ENCODE assay signal across 8 cellular contexts in genomic region chr7:129950191-129950940, GRCh38. TPM values are rescaled to one million over a fixed set of nuclear protein-coding genes. Genes with fewer than 3 reads are reported as not detected.
DNase-seq lines count a peak whose midpoint lies in the region; ATAC-seq, FAIRE-seq and TF ChIP-seq lines count a peak whose summit lies in the region.

No MANE protein-coding gene starts in this region.

- no peak overlapping the region for H3K4me3 Mint-ChIP-seq in stimulated activated naive CD8-positive, alpha-beta T cell treated with anti-CD3 and anti-CD28 coated beads, Interleukin-15, amount 100 ng/mL, for 72 hours

- H2AK5ac ChIP-seq in H1 (ENCODE audit: low read depth, low read length) = no peak overlapping the region

- H2BK15ac ChIP-seq in H1 (ENCODE audit: low read length) = no peak overlapping the region

- peaks cover 21% of the 10 kb centered on the region for H3K4me1 Mint-ChIP-seq in stimulated activated naive CD8-positive, alpha-beta T cell treated with anti-CD3 and anti-CD28 coated beads, Interleukin-15, amount 100 ng/mL, for 72 hours

- H3K4ac ChIP-seq in H1 (replicated peaks; ENCODE audit: insufficient read length, low read depth, low read length) = peak overlapping the region; percentile 46

- H3K4me1 ChIP-seq in cardiac muscle cell (ENCODE audit: low read depth) (peaks cover 5% of the 10 kb centered on the region), Karpas-422 (ENCODE audit: low read length) (peaks cover 40% of the 10 kb centered on the region), H1 (replicated peaks in 1 of 4; ENCODE audit: control insufficient read depth in 3 of 4, insufficient read depth in 4 of 4, low read length in 3 of 4) (peaks cover 0 to 7% (median 4%) of the 10 kb centered on the region in 4 experiments; a peak in 4 of 7 replicates), ovary (ENCODE audit: insufficient read depth) (peaks cover 7% of the 10 kb centered on the region)

- H2AFZ ChIP-seq in Karpas-422 (ENCODE audit: low read length) (no peak overlapping the region), H1 (ENCODE audit: low read length) (no peak overlapping the region)

- peak overlapping the region; percentile 82 for H2BK120ac ChIP-seq in H1 (replicated peaks; ENCODE audit: low read depth, low read length)

- no peak overlapping the region; the same call in 1 of the 2 replicates for H2BK20ac ChIP-seq in H1 (ENCODE audit: low read length)

- peaks cover 16% of the 10 kb centered on the region for H3K23me2 ChIP-seq in H1 (ENCODE audit: low read depth, low read length)

- H3K9ac ChIP-seq in Karpas-422 (ENCODE audit: low read length) (peak overlapping the region; percentile 87), H1 (replicated peaks in 1 of 4; ENCODE audit: extremely low read depth in 1 of 4, low read depth in 3 of 4, low read length in 3 of 4) (peak overlapping the region; percentile 72 to 94 (median 74); a peak in 6 of 7 replicates)

- no peaks in the 10 kb centered on the region for H4K20me1 ChIP-seq in Karpas-422 (ENCODE audit: insufficient read depth, low read depth, low read length)
- peaks cover 3 to 4% of the 10 kb centered on the region in 2 experiments for H4K20me1 ChIP-seq in H1 (replicated peaks in 1 of 2; ENCODE audit: control insufficient read depth in 1 of 2, insufficient read depth in 2 of 2, low read length in 2 of 2)

- no peak for TF ChIP-seq CTCF in cardiac muscle cell (IDR thresholded peaks at IDR 0.05; ENCODE audit: low read depth, low read length)
- TF ChIP-seq CTCF in H1 (IDR thresholded peaks at IDR 0.05; ENCODE audit: control extremely low read depth in 1 of 3, insufficient read depth in 1 of 3, low read depth in 1 of 3, low read length in 3 of 3) = no peak
- TF ChIP-seq CTCF in ovary (IDR thresholded peaks at IDR 0.05) = no peak

- H3K56ac ChIP-seq in H1 (replicated peaks; ENCODE audit: insufficient read length, low read depth, low read length) = peak overlapping the region; percentile 43

- FAIRE-seq in H1 (lab: Jason Lieb, UNC) = no peak

- H3K27me3 ChIP-seq in cardiac muscle cell = no peaks in the 10 kb centered on the region
- no peaks in the 10 kb centered on the region for H3K27me3 ChIP-seq in Karpas-422 (ENCODE audit: low read length)
- no peaks in the 10 kb centered on the region for H3K27me3 ChIP-seq in H1 (replicated peaks in 1 of 4; ENCODE audit: control insufficient read depth in 3 of 4, extremely low read depth in 1 of 4, insufficient read depth in 3 of 4, low read length in 3 of 4)
- H3K27me3 ChIP-seq in ovary = no peaks in the 10 kb centered on the region

- H3K4me3 ChIP-seq in cardiac muscle cell (peak overlapping the region; percentile 84), Karpas-422 (ENCODE audit: low read length) (peak overlapping the region; percentile 92), H1 (ENCODE audit: extremely low read depth in 1 of 4, insufficient read depth in 2 of 4, low read depth in 3 of 4, low read length in 4 of 4) (peak overlapping the region; percentile 70 to 94 (median 83)), ovary (peak overlapping the region; percentile 79)

- WGBS in H1 (ENCODE audit: extremely low coverage in 1 of 2, insufficient coverage in 1 of 2, insufficient read length in 1 of 2, insufficient replicate concordance in 2 of 2, low coverage in 1 of 2, low lambda C conversion rate in 2 of 2, missing lambda C conversion rate in 1 of 2), 2 experiments = 5% methylated on average over 9 of the region's 9 CpGs; no CpG with 5 or more reads in 1 of the 2 experiments
- WGBS in ovary, 3 donors = 4 to 7% (median 4%) methylated on average over 9 of the region's 9 CpGs

- H3K79me1 ChIP-seq in H1 (ENCODE audit: low read depth, low read length) = peaks cover 5% of the 10 kb centered on the region

- peak overlapping the region; percentile 20 for H3K18ac ChIP-seq in H1 (ENCODE audit: extremely low read depth, low read length)

- H3K4me2 ChIP-seq in Karpas-422 (ENCODE audit: low read depth, low read length, poor library complexity, severe bottlenecking) = peak overlapping the region; percentile 88
- H3K4me2 ChIP-seq in H1 (ENCODE audit: insufficient read depth in 1 of 2, low read depth in 2 of 2, low read length in 2 of 2) = peak overlapping the region; percentile 93 to 96

- no peak overlapping the region for H4K8ac ChIP-seq in H1 (ENCODE audit: extremely low read depth, insufficient read depth, low read length)

- TF ChIP-seq POLR2A in H1 (IDR thresholded peaks at IDR 0.05; ENCODE audit: control extremely low read depth in 1 of 2, low read depth in 2 of 2, low read length in 2 of 2) (no peak), ovary (IDR thresholded peaks at IDR 0.05) (no peak)

- H3K9me3 ChIP-seq in cardiac muscle cell (ENCODE audit: low read depth) (no peaks in the 10 kb centered on the region), Karpas-422 (ENCODE audit: low read length) (no peaks in the 10 kb centered on the region), H1 (ENCODE audit: insufficient read depth in 2 of 2, low read depth in 1 of 2, low read length in 1 of 2) (no peaks in the 10 kb centered on the region), ovary (no peaks in the 10 kb centered on the region)

- H4K5ac ChIP-seq in H1 (ENCODE audit: insufficient read length, low read depth, low read length) = peak overlapping the region; percentile 79

- peak overlapping the region; percentile 94; the same call in 1 of the 2 replicates for H2BK12ac ChIP-seq in H1 (ENCODE audit: low read depth, low read length)

- no peaks in the 10 kb centered on the region for H3K27me3 Mint-ChIP-seq in stimulated activated naive CD8-positive, alpha-beta T cell treated with anti-CD3 and anti-CD28 coated beads, Interleukin-15, amount 100 ng/mL, for 72 hours

- no peak for TF ChIP-seq EP300 in H1 (IDR thresholded peaks at IDR 0.05; ENCODE audit: borderline replicate concordance in 1 of 2, low read depth in 2 of 2, low read length in 2 of 2)
- TF ChIP-seq EP300 in ovary (IDR thresholded peaks at IDR 0.05) = no peak

- H3K36me3 ChIP-seq in cardiac muscle cell (no peaks in the 10 kb centered on the region), Karpas-422 (ENCODE audit: insufficient read depth, low read length) (peaks cover 17% of the 10 kb centered on the region), H1 (ENCODE audit: control insufficient read depth in 2 of 4, insufficient read depth in 4 of 4, low read length in 3 of 4) (peaks cover 0 to 2% (median 0%) of the 10 kb centered on the region in 4 experiments; a peak in 1 of 8 replicates), ovary (no peaks in the 10 kb centered on the region)

- POLR2A ChIA-PET in H1 (lab: Charles Lee; ENCODE audit: partially characterized antibody) = interaction anchor here (0.9 to 1.8 kb wide), 7 partner anchors 10 to 169 kb away, joined by 3 to 7 read pairs (median 3); no protein-coding TSS in a partner anchor

- CTCF ChIA-PET in H1 (lab: Charles Lee; ENCODE audit: partially characterized antibody) = interaction anchor here (0.6 to 3.0 kb wide), 3 partner anchors 21 to 125 kb away, joined by 3 to 12 read pairs (median 5); no protein-coding TSS in a partner anchor

- H3K9me3 Mint-ChIP-seq in stimulated activated naive CD8-positive, alpha-beta T cell treated with anti-CD3 and anti-CD28 coated beads, Interleukin-15, amount 100 ng/mL, for 72 hours = no peaks in the 10 kb centered on the region

- peak overlapping the region; percentile 99 for H2BK5ac ChIP-seq in H1 (ENCODE audit: low read depth, low read length)

- no peak overlapping the region for H3K27ac Mint-ChIP-seq in stimulated activated naive CD8-positive, alpha-beta T cell treated with anti-CD3 and anti-CD28 coated beads, Interleukin-15, amount 100 ng/mL, for 72 hours

- H3K27ac ChIP-seq in cardiac muscle cell (peak overlapping the region; percentile 94), Karpas-422 (ENCODE audit: low read length) (peak overlapping the region; percentile 89), H1 (ENCODE audit: low read depth, low read length) (peak overlapping the region; percentile 93), ovary (peak overlapping the region; percentile 51 to 89)

- H3K14ac ChIP-seq in H1 (ENCODE audit: insufficient read length) = no peak overlapping the region

- no peak overlapping the region for H3K23ac ChIP-seq in H1 (ENCODE audit: insufficient read length)

- no peak for TF ChIP-seq RAD21 in H1 (IDR thresholded peaks at IDR 0.05 in 1 of 2, conservative IDR thresholded peaks at IDR 0.05 in 1 of 2; ENCODE audit: low read depth in 2 of 2, low read length in 2 of 2)

- peak; percentile 13 to 41 for DNase-seq in cardiac muscle cell (ENCODE audit: low read depth in 1 of 2, low spot score in 1 of 2)
- no peak for DNase-seq in Right ventricle myocardium superior
- peak; percentile 43 for DNase-seq in Karpas-422
- DNase-seq in H1 (ENCODE audit: low read depth in 1 of 2, low spot score in 2 of 2) = no peak
- peak in 1 of 5 donors; percentile 24 for DNase-seq in ovary
- no peak for DNase-seq in stimulated activated naive CD8-positive, alpha-beta T cell treated with anti-CD3 and anti-CD28 coated beads, Interleukin-15, amount 100 ng/mL, for 72 hours
- no peak for DNase-seq in NCI-H1105 treated with DMSO at 0.1 percent for 48 hours (lab: John Stamatoyannopoulos, UW)
- DNase-seq in NK-92 treated with Interleukin-12 subunit alpha and Interleukin-12 subunit beta, amount 100 ng/mL, for 24 hours (lab: John Stamatoyannopoulos, UW) = no peak

- H3K9me2 ChIP-seq in Karpas-422 (replicated peaks; ENCODE audit: insufficient read depth, low read length) = no peaks in the 10 kb centered on the region

- peak overlapping the region; percentile 51 for H4K91ac ChIP-seq in H1 (replicated peaks; ENCODE audit: insufficient read length, low read length)

- H3K79me2 ChIP-seq in Karpas-422 (ENCODE audit: low read length) = peaks cover 69% of the 10 kb centered on the region
- H3K79me2 ChIP-seq in H1 (ENCODE audit: control insufficient read depth in 1 of 2, insufficient read depth in 2 of 2, low read length in 2 of 2) = peaks cover 24 to 68% of the 10 kb centered on the region in 2 experiments

- intact Hi-C loops in Right ventricle myocardium superior (cut with DNase I) = loop anchor here (5.0 kb wide), 1 partner anchor 123 kb away; no protein-coding TSS in a partner anchor
- intact Hi-C loops in ovary (cut with DNase I) = no loop called here

- ATAC-seq in Right ventricle myocardium superior (ENCODE audit: poor library complexity) = no peak
- no peak for ATAC-seq in stimulated activated naive CD8-positive, alpha-beta T cell treated with anti-CD3 and anti-CD28 coated beads, Interleukin-15, amount 100 ng/mL, for 72 hours

RNA-seq across cellular contexts. Expression of gene UBE2H, which starts 2.4 kb away (rescaled TPM):
- 172 and 409 TPM in 2 replicates for total RNA-seq in cardiac muscle cell
- polyA plus RNA-seq in cardiac muscle cell = 140 and 178 TPM in 2 replicates
- 96.8 TPM for total RNA-seq in Right ventricle myocardium superior
- total RNA-seq in Karpas-422 (2014; rRNA removed; shearing (Covaris generic); ENCODE audit: low replicate concordance) = 34.7 and 37.3 TPM in 2 replicates
- total RNA-seq in H1 (2021; fragmentation: NEBNext Ultra II Directional; extraction: Animal tissue kit (Norgen Biotek cat#: 25700)) = 62.2 and 62.6 TPM in 2 replicates
- polyA plus RNA-seq in H1 (2011; rRNA removed) = 29.0 and 30.6 TPM in 2 replicates
- 41.8 TPM for polyA plus RNA-seq in H1 (2011; cell fraction: cytosol; rRNA removed)
- polyA plus RNA-seq in H1 (2011; cell fraction: nucleus; rRNA removed) = 20.7 TPM
- 32.5 to 59.7 TPM (median 39.3 TPM) in 4 replicates for polyA plus RNA-seq in H1 (2012, experiment 1 of 2)
- polyA plus RNA-seq in H1 (2012, experiment 2 of 2) = 7.3 TPM
- 43.4 TPM for polyA plus RNA-seq in H1 (2013, experiment 1 of 2)
- polyA plus RNA-seq in H1 (2013, experiment 2 of 2) = 48.3 TPM
- polyA minus RNA-seq in H1 (2011; rRNA and poly(A)+ RNA removed) = 49.8 and 56.0 TPM in 2 replicates
- polyA minus RNA-seq in H1 (2011; cell fraction: cytosol; rRNA and poly(A)+ RNA removed) = 52.1 TPM
- 34.3 TPM for polyA minus RNA-seq in H1 (2011; cell fraction: nucleus; rRNA and poly(A)+ RNA removed)
- total RNA-seq in ovary = 100 to 1,000 TPM in 1 of 7 donors, 10 to 100 TPM in 6; 57.7 to 101 (median 64.7) TPM
- polyA plus RNA-seq in ovary = 100 to 1,000 TPM in 1 of 2 donors, 10 to 100 TPM in 1; 38.1 to 149 TPM

Comparison
In these comparisons a context has a peak if more than half of its experiments do, and no peak if none do; other contexts are left out.
1. DNase-seq: peak in cardiac muscle cell (2 of 2) and Karpas-422 (single experiment); none in Right ventricle myocardium superior (single experiment), H1 (0 of 2), stimulated activated naive CD8-positive, alpha-beta T cell treated with anti-CD3 and anti-CD28 coated beads, Interleukin-15, amount 100 ng/mL, for 72 hours (0 of 2), NCI-H1105 treated with DMSO at 0.1 percent for 48 hours (single experiment) and NK-92 treated with Interleukin-12 subunit alpha and Interleukin-12 subunit beta, amount 100 ng/mL, for 24 hours (single experiment).
2. Peak in every context shown above with its lines, with median percentiles within 50 percentile points of each other: H3K27ac ChIP-seq and H3K4me3 ChIP-seq.